In genomic region chr5:129852747-129853352, GRCh38 we compare ENCODE assay signal across 8 cellular contexts. TPM values are rescaled to one million over a fixed set of nuclear protein-coding genes. Genes with fewer than 3 reads are reported as not detected.
DNase-seq lines count a peak whose midpoint lies in the region; ATAC-seq, FAIRE-seq and TF ChIP-seq lines count a peak whose summit lies in the region.

No MANE protein-coding gene starts in this region.

- H3K27me3 ChIP-seq in pancreas (no peaks in the 10 kb centered on the region), upper lobe of left lung (no peaks in the 10 kb centered on the region)

- H3K9me3 ChIP-seq in pancreas (no peaks in the 10 kb centered on the region), upper lobe of left lung (no peaks in the 10 kb centered on the region)

- intact Hi-C loops in pancreas (cut with DNase I) = no loop called here

- no peak for FAIRE-seq in pancreas (lab: Jason Lieb, UNC)

- H3K4me3 ChIP-seq in pancreas = no peak overlapping the region
- no peak overlapping the region for H3K4me3 ChIP-seq in upper lobe of left lung

- WGBS in pancreas, 2 donors = 11 to 13% methylated on average over 6 of the region's 6 CpGs
- WGBS in upper lobe of left lung, 2 donors = 23 to 25% methylated on average over 6 of the region's 6 CpGs

- peak; percentile 33 for DNase-seq in DMS114 treated with DMSO at 0.1 percent for 48 hours (lab: John Stamatoyannopoulos, UW; ENCODE audit: unreplicated experiment)
- DNase-seq in RPMI7951 (ENCODE audit: low read depth) = peak; percentile 16
- DNase-seq in activated effector memory CD4-positive, alpha-beta T cell treated with Interleukin-2 at 50 U/mL for 16 hours = peak; percentile 32
- DNase-seq in germinal center (ENCODE audit: low spot score) = peak; percentile 44
- peak; percentile 36 to 95 (median 73) for DNase-seq in pancreas
- DNase-seq in upper lobe of left lung = peak in 1 of 2 donors; percentile 56

- peak; percentile 99 for ATAC-seq in GM19468 (IDR thresholded peaks at IDR 0.05; ENCODE audit: extremely low read depth, unreplicated experiment)
- peak; percentile 94 for ATAC-seq in HG03571 (IDR thresholded peaks at IDR 0.05; ENCODE audit: unreplicated experiment)
- peak; percentile 74 to 94 (median 90) for ATAC-seq in pancreas
- peak in 1 of 2 donors; percentile 87 for ATAC-seq in upper lobe of left lung (ENCODE audit: low FRiP score in 2 of 2)

- H3K27ac ChIP-seq in pancreas (no peak overlapping the region), upper lobe of left lung (no peak overlapping the region)

- TF ChIP-seq EP300 in upper lobe of left lung (IDR thresholded peaks at IDR 0.05) = no peak

- no peak for TF ChIP-seq POLR2A in upper lobe of left lung (IDR thresholded peaks at IDR 0.05)

- H3K4me1 ChIP-seq in pancreas (no peaks in the 10 kb centered on the region), upper lobe of left lung (peaks cover 0 to 6% (median 2%) of the 10 kb centered on the region in 4 donors)

- TF ChIP-seq CTCF in pancreas (IDR thresholded peaks at IDR 0.05) (peak; percentile 70 to 86 (median 85)), upper lobe of left lung (IDR thresholded peaks at IDR 0.05) (peak in 5 of 6 experiments; percentile 63 to 76 (median 71))

- H3K36me3 ChIP-seq in pancreas (no peaks in the 10 kb centered on the region), upper lobe of left lung (no peaks in the 10 kb centered on the region)

RNA-seq across cellular contexts. Expression of gene CHSY3, which starts 51.4 kb away (rescaled TPM):
- total RNA-seq in RPMI7951 (2014; rRNA removed; shearing (Covaris generic)) = 0.48 and 0.49 TPM in 2 replicates
- total RNA-seq in pancreas (1 to 10 TPM in 2 of 6 donors, under 1 TPM in 4; 0.09 to 1.2 (median 0.27) TPM), upper lobe of left lung (1 to 10 TPM; 3.1 to 7.5 (median 6.3) TPM)
- polyA plus RNA-seq in pancreas = under 1 TPM; 0.07 to 0.15 TPM
